14 cellular contexts compared by ENCODE assay signal in genomic region chr2:60532421-60532820, GRCh38. TPM values are rescaled to one million over a fixed set of nuclear protein-coding genes. Genes with fewer than 3 reads are reported as not detected.
DNase-seq lines count a peak whose midpoint lies in the region; ATAC-seq and TF ChIP-seq lines count a peak whose summit lies in the region.
"Had no signal": no experiment of that assay in that cellular context is flagged by ENCODE, and none has a peak within 500 bp of the region (broad histone marks: within the 10 kb centered on the region; RNA-seq: fewer than 3 reads in every experiment).

No MANE protein-coding gene starts in this region.

- H3K27ac ChIP-seq in 22Rv1 (peak overlapping the region; percentile 88; the same call in 1 of the 2 replicates), muscle layer of duodenum (ENCODE audit: low read length) (peak overlapping the region; percentile 66)
- H3K27ac ChIP-seq: PC-9 had no signal

- BruUV-seq in MCF 10A (replicated peaks; lab: Mats Ljungman, UMichigan): no TSS peak

- CTCF ChIA-PET in MCF 10A (lab: Yijun Ruan, JAX): interaction anchor here (0.6 to 0.7 kb wide), 2 partner anchors 18 to 254 kb away, joined by 3 to 6 read pairs; no protein-coding TSS in a partner anchor

- intact Hi-C loops in MCF 10A (cut with micrococcal nuclease): no loop called here

- H3K9me3 ChIP-seq in muscle layer of duodenum (ENCODE audit: control insufficient read depth in 1 of 2, low read length in 2 of 2): no peaks in the 10 kb centered on the region

- ATAC-seq in HG03354 (IDR thresholded peaks at IDR 0.05; ENCODE audit: poor library complexity, severe bottlenecking, unreplicated experiment) (peak; percentile 34), HG03095 (IDR thresholded peaks at IDR 0.05; ENCODE audit: unreplicated experiment) (no peak)
- ATAC-seq: K562 had no signal

- no peak for DNase-seq in hepatic stellate cell (ENCODE audit: low spot score)
- no peak for DNase-seq in foreskin melanocyte
- no peak for DNase-seq in MCF 10A (ENCODE audit: unreplicated experiment)
- DNase-seq: activated naive CD4-positive, alpha-beta T cell treated with anti-CD3 and anti-CD28 coated beads, Interleukin-2, amount 10 ng/mL, durations not matched to agents 7 days and 5 days; GOT3; PC-9; stimulated activated CD4-positive, alpha-beta T cell treated with anti-CD3 and anti-CD28 coated beads, Interleukin-1b, Interleukin-23, amount 100 ng/mL, for 48 hours; trophoblast cell had no signal

- H3K36me3 Mint-ChIP-seq in brain (peaks cover 19% of the 10 kb centered on the region), MCF 10A (ENCODE audit: insufficient read depth, unreplicated experiment) (peaks cover 12% of the 10 kb centered on the region)
- H3K36me3 Mint-ChIP-seq: activated naive CD4-positive, alpha-beta T cell treated with anti-CD3 and anti-CD28 coated beads, Interleukin-2, amount 10 ng/mL, durations not matched to agents 7 days and 5 days had no signal

- no peak for TF ChIP-seq CTCF in 22Rv1 (IDR thresholded peaks at IDR 0.05)
- no peak for TF ChIP-seq CTCF in brain (conservative IDR thresholded peaks at IDR 0.05)
- no peak for TF ChIP-seq CTCF in MCF 10A (IDR thresholded peaks at IDR 0.05; ENCODE audit: unreplicated experiment)

- peaks cover 5 to 15% of the 10 kb centered on the region in 2 donors for H3K4me1 ChIP-seq in muscle layer of duodenum (ENCODE audit: control insufficient read depth in 1 of 2, insufficient read depth in 2 of 2, low read length in 2 of 2)

- H3K36me3 ChIP-seq in muscle layer of duodenum (ENCODE audit: control insufficient read depth in 1 of 2, insufficient read depth in 2 of 2, low read length in 2 of 2): no peaks in the 10 kb centered on the region

- H3K4me3 Mint-ChIP-seq in brain (peak overlapping the region; percentile 62 to 85 (median 79)), MCF 10A (ENCODE audit: unreplicated experiment) (no peak overlapping the region)
- H3K4me3 Mint-ChIP-seq: activated naive CD4-positive, alpha-beta T cell treated with anti-CD3 and anti-CD28 coated beads, Interleukin-2, amount 10 ng/mL, durations not matched to agents 7 days and 5 days had no signal

- peak overlapping the region; percentile 85 to 96 (median 91) for H3K27ac Mint-ChIP-seq in brain
- H3K27ac Mint-ChIP-seq in MCF 10A (ENCODE audit: low read depth, unreplicated experiment): no peak overlapping the region
- H3K27ac Mint-ChIP-seq: activated naive CD4-positive, alpha-beta T cell treated with anti-CD3 and anti-CD28 coated beads, Interleukin-2, amount 10 ng/mL, durations not matched to agents 7 days and 5 days had no signal

- no peak overlapping the region for H3K4me3 ChIP-seq in muscle layer of duodenum (ENCODE audit: low read depth in 1 of 2, low read length in 2 of 2)
- H3K4me3 ChIP-seq: K562, PC-9 had no signal

- POLR2A ChIA-PET in MCF 10A (lab: Yijun Ruan, JAX): interaction anchor here (1.1 kb wide), 2 partner anchors 272 to 878 kb away, joined by 3 read pairs; no protein-coding TSS in a partner anchor

- no peaks in the 10 kb centered on the region for H3K27me3 ChIP-seq in muscle layer of duodenum (ENCODE audit: low read depth, low read length)

- H3K27me3 Mint-ChIP-seq in brain: no peaks in the 10 kb centered on the region
- no peaks in the 10 kb centered on the region for H3K27me3 Mint-ChIP-seq in MCF 10A (ENCODE audit: insufficient read depth, unreplicated experiment)

- peaks cover 100% of the 10 kb centered on the region for H3K4me1 Mint-ChIP-seq in brain
- peaks cover 28% of the 10 kb centered on the region for H3K4me1 Mint-ChIP-seq in MCF 10A (ENCODE audit: insufficient read depth, unreplicated experiment)
- H3K4me1 Mint-ChIP-seq: activated naive CD4-positive, alpha-beta T cell treated with anti-CD3 and anti-CD28 coated beads, Interleukin-2, amount 10 ng/mL, durations not matched to agents 7 days and 5 days had no signal

- peaks cover 0 to 5% (median 0%) of the 10 kb centered on the region in 5 experiments for H3K9me3 Mint-ChIP-seq in brain
- no peaks in the 10 kb centered on the region for H3K9me3 Mint-ChIP-seq in MCF 10A (ENCODE audit: unreplicated experiment)
- H3K9me3 Mint-ChIP-seq: activated naive CD4-positive, alpha-beta T cell treated with anti-CD3 and anti-CD28 coated beads, Interleukin-2, amount 10 ng/mL, durations not matched to agents 7 days and 5 days had no signal

RNA-seq across cellular contexts. Expression of gene BCL11A, which starts 21.0 kb away (rescaled TPM):
- polyA plus RNA-seq in brain (ENCODE audit: insufficient read depth, low read depth, low replicate concordance): 22.7 TPM
- 4.3 and 5.3 TPM in 2 replicates for total RNA-seq in MCF 10A (2022)
- total RNA-seq: PC-9 had no signal
- polyA plus RNA-seq: K562 had no signal
